10 cellular contexts compared by ENCODE assay signal in genomic region chr4:5887361-5888221, GRCh38. TPM values are rescaled to one million over a fixed set of nuclear protein-coding genes. Genes with fewer than 3 reads are reported as not detected.
DNase-seq lines count a peak whose midpoint lies in the region; ATAC-seq and TF ChIP-seq lines count a peak whose summit lies in the region.
"Had no signal": no experiment of that assay in that cellular context is flagged by ENCODE, and none has a peak within 500 bp of the region (broad histone marks: within the 10 kb centered on the region; RNA-seq: fewer than 3 reads in every experiment).

No MANE protein-coding gene starts in this region.

- H3K27ac ChIP-seq in lung (ENCODE audit: low read depth in 1 of 2, low read length in 1 of 2) (peak overlapping the region in 1 of 2 donors; percentile 8), thoracic aorta (no peak overlapping the region)

- WGBS in lung, 2 donors, result 2% methylated on average over 47 to 70 of the region's 70 CpGs

- TF ChIP-seq CTCF in lung (IDR thresholded peaks at IDR 0.05; ENCODE audit: control extremely low read depth, extremely low read depth) (no peak), thoracic aorta (IDR thresholded peaks at IDR 0.05) (no peak), HFFc6 (IDR thresholded peaks at IDR 0.05) (no peak)

- H3K36me3 Mint-ChIP-seq in central memory CD8-positive, alpha-beta T cell (ENCODE audit: insufficient read depth), result peaks cover 4% of the 10 kb centered on the region
- H3K36me3 Mint-ChIP-seq in HFFc6 (ENCODE audit: low read depth), result no peaks in the 10 kb centered on the region
- H3K36me3 Mint-ChIP-seq: IgD-negative memory B cell had no signal

- H3K9me3 ChIP-seq in lung (ENCODE audit: control insufficient read depth in 2 of 2, insufficient read depth in 1 of 2, low read length in 1 of 2), result peaks cover 0 to 5% of the 10 kb centered on the region in 2 donors
- no peaks in the 10 kb centered on the region for H3K9me3 ChIP-seq in thoracic aorta

- H3K4me1 ChIP-seq in lung (ENCODE audit: control insufficient read depth in 2 of 2, insufficient read depth in 2 of 2, low read length in 2 of 2) (peaks cover 0 to 13% of the 10 kb centered on the region in 2 donors), thoracic aorta (ENCODE audit: control insufficient read depth in 1 of 2, low read depth in 2 of 2) (peaks cover 11 to 18% of the 10 kb centered on the region in 2 donors)

- DNase-seq in NCI-H1105 (lab: John Stamatoyannopoulos, UW) (peak; percentile 14), NCI-H1105 treated with DMSO at 0.1 percent for 48 hours (lab: John Stamatoyannopoulos, UW) (no peak), lung (ENCODE audit: low spot score) (no peak), thoracic aorta (ENCODE audit: low spot score) (no peak), sciatic nerve (ENCODE audit: low spot score) (no peak), HFFc6 (no peak)
- no peak for DNase-seq in central memory CD8-positive, alpha-beta T cell (ENCODE audit: low spot score in 2 of 2)
- DNase-seq: T1000 had no signal

- H3K27ac Mint-ChIP-seq in central memory CD8-positive, alpha-beta T cell (ENCODE audit: low read depth), result no peak overlapping the region
- no peak overlapping the region for H3K27ac Mint-ChIP-seq in HFFc6
- H3K27ac Mint-ChIP-seq: IgD-negative memory B cell had no signal

- peaks cover 76% of the 10 kb centered on the region for H3K27me3 Mint-ChIP-seq in central memory CD8-positive, alpha-beta T cell
- peaks cover 22% of the 10 kb centered on the region for H3K27me3 Mint-ChIP-seq in HFFc6 (ENCODE audit: insufficient read depth)

- no peak for ATAC-seq in central memory CD8-positive, alpha-beta T cell (replicated peaks; ENCODE audit: extremely low read depth, poor library complexity, severe bottlenecking)
- ATAC-seq in lung (ENCODE audit: insufficient read depth, low FRiP score) (no peak), thoracic aorta (ENCODE audit: insufficient number of reproducible peaks, low FRiP score, low read depth) (no peak), GM18858 (IDR thresholded peaks at IDR 0.05; ENCODE audit: unreplicated experiment) (no peak), sciatic nerve (no peak)

- no peaks in the 10 kb centered on the region for H3K36me3 ChIP-seq in lung (ENCODE audit: control insufficient read depth in 2 of 2, insufficient read depth in 2 of 2, low read length in 2 of 2)
- no peaks in the 10 kb centered on the region for H3K36me3 ChIP-seq in thoracic aorta

- peaks cover 11% of the 10 kb centered on the region for H3K4me1 Mint-ChIP-seq in central memory CD8-positive, alpha-beta T cell
- no peaks in the 10 kb centered on the region for H3K4me1 Mint-ChIP-seq in HFFc6 (ENCODE audit: low read depth)

- H3K27me3 ChIP-seq in lung (ENCODE audit: control insufficient read depth, insufficient read depth), result peaks cover 4% of the 10 kb centered on the region
- H3K27me3 ChIP-seq in thoracic aorta (replicated peaks; ENCODE audit: insufficient read depth), result peaks cover 22% of the 10 kb centered on the region

- peak overlapping the region; percentile 40 for H3K4me3 ChIP-seq in lung
- H3K4me3 ChIP-seq in thoracic aorta, result peak overlapping the region; percentile 68

- no peaks in the 10 kb centered on the region for H3K9me3 Mint-ChIP-seq in central memory CD8-positive, alpha-beta T cell
- H3K9me3 Mint-ChIP-seq in HFFc6, result peaks cover 5% of the 10 kb centered on the region; the same call in 1 of the 2 replicates

- intact Hi-C loops in sciatic nerve (cut with DNase I), result no loop called here

- peak overlapping the region; percentile 10 for H3K4me3 Mint-ChIP-seq in central memory CD8-positive, alpha-beta T cell
- no peak overlapping the region for H3K4me3 Mint-ChIP-seq in HFFc6
- H3K4me3 Mint-ChIP-seq: IgD-negative memory B cell had no signal

RNA-seq across cellular contexts. Expression of gene CRMP1, which starts 5.3 kb away (rescaled TPM):
- total RNA-seq in lung, result 10 to 100 TPM in 1 of 2 donors, 1 to 10 TPM in 1; 2.1 to 24.4 TPM
- polyA plus RNA-seq in lung, result 1 to 10 TPM; 2.5 to 6.6 TPM
- 1 to 10 TPM in 1 of 2 donors, not detected in 1; 1.8 TPM for total RNA-seq in thoracic aorta
- total RNA-seq in sciatic nerve, result 0.49 TPM
- not detected for total RNA-seq in HFFc6 (2021; fragmentation: NEBNext Ultra II Directional; extraction: Animal tissue kit (Norgen Biotek cat#: 25700))
- polyA plus RNA-seq: IgD-negative memory B cell had no signal
